Comparison of ENCODE assay signal across 21 cellular contexts in the genomic region with DNA sequence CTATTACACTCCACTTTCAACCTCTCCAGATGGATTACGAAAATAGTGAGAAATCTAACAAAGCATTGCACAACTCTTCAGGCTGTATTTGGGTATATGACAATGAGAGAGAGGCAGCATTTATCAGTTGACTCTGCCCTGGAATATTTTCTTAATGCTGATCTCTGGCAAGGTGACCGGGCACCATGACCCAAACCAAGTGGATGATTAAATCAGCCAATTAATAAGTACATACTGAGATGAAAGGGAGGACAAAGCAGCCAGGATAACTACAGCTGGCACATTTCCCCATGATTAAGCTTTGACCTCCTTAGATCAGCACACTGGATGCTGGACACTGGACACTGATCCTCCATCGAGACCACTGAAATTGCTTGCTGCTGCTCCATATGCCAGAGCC.
DNase-seq lines count a peak whose midpoint lies in the region; ATAC-seq and TF ChIP-seq lines count a peak whose summit lies in the region.
"Had no signal": no experiment of that assay in that cellular context is flagged by ENCODE, and none has a peak within 500 bp of the region (broad histone marks: within the 10 kb centered on the region; RNA-seq: fewer than 3 reads in every experiment).

No MANE protein-coding gene starts in this region.

- ATAC-seq in GM23338 (no peak), HG03565 (IDR thresholded peaks at IDR 0.05; ENCODE audit: unreplicated experiment) (no peak)
- ATAC-seq: GM12878 had no signal

- H3K4me1 Mint-ChIP-seq in GM23338 = no peaks in the 10 kb centered on the region
- H3K4me1 Mint-ChIP-seq: CD14-positive monocyte; CD8-positive, alpha-beta memory T cell had no signal

- H3K36me3 Mint-ChIP-seq in GM23338 (ENCODE audit: low read depth) = no peaks in the 10 kb centered on the region
- H3K36me3 Mint-ChIP-seq: CD14-positive monocyte; CD8-positive, alpha-beta memory T cell had no signal

- TF ChIP-seq RAD21 in liver (IDR thresholded peaks at IDR 0.05) = peak; percentile 65 to 70

- no peak overlapping the region for H3K4me2 ChIP-seq in GM23338
- H3K4me2 ChIP-seq: BLaER1 treated with 17β-estradiol and CSF1 and Interleukin-3, amounts not matched to agents 10 nM and 100 nM had no signal

- H3K27me3 Mint-ChIP-seq in GM23338 (ENCODE audit: insufficient read depth, low read depth, poor library complexity) = peaks cover 3% of the 10 kb centered on the region
- H3K27me3 Mint-ChIP-seq: CD4-positive, alpha-beta T cell had no signal

- no peaks in the 10 kb centered on the region for H3K9me3 Mint-ChIP-seq in GM23338
- H3K9me3 Mint-ChIP-seq: CD4-positive, alpha-beta T cell had no signal

- H3K36me3 ChIP-seq in GM23338 (ENCODE audit: insufficient read depth) = no peaks in the 10 kb centered on the region
- H3K36me3 ChIP-seq in liver (ENCODE audit: control insufficient read depth in 4 of 4, insufficient read depth in 3 of 4, low read depth in 1 of 4, low read length in 3 of 4) = no peaks in the 10 kb centered on the region
- H3K36me3 ChIP-seq: BE2C; BLaER1 treated with 17β-estradiol and CSF1 and Interleukin-3, amounts not matched to agents 10 nM and 100 nM; HAP-1 had no signal

- no peaks in the 10 kb centered on the region for H3F3A ChIP-seq in GM23338 (replicated peaks; ENCODE audit: low read depth)

- H3K27ac ChIP-seq in GM23338 (ENCODE audit: low read depth) (no peak overlapping the region), liver (ENCODE audit: low read depth in 1 of 2, low read length in 2 of 2) (peak overlapping the region; percentile 78 to 82)
- H3K27ac ChIP-seq: 22Rv1; BLaER1 treated with 17β-estradiol and CSF1 and Interleukin-3, amounts not matched to agents 10 nM and 100 nM had no signal

- H3K9ac ChIP-seq in liver (ENCODE audit: low read depth in 1 of 2, low read length in 2 of 2) = no peak overlapping the region
- H3K9ac ChIP-seq: BLaER1 treated with 17β-estradiol and CSF1 and Interleukin-3, amounts not matched to agents 10 nM and 100 nM had no signal

- H3K4me1 ChIP-seq in GM23338 (ENCODE audit: insufficient read depth) (no peaks in the 10 kb centered on the region), liver (ENCODE audit: control insufficient read depth in 4 of 4, insufficient read depth in 4 of 4, low read length in 3 of 4) (peaks cover 5 to 36% (median 26%) of the 10 kb centered on the region in 4 donors)
- H3K4me1 ChIP-seq: BLaER1 treated with 17β-estradiol and CSF1 and Interleukin-3, amounts not matched to agents 10 nM and 100 nM; HAP-1 had no signal

- in situ Hi-C loops in KBM-7 (cut with MboI; ENCODE audit: low pct_unique_long_range_greater_than_20kb, low sequenced_read_pairs) = no loop called here

- H3K79me2 ChIP-seq in GM23338 (replicated peaks; ENCODE audit: insufficient read depth) = no peaks in the 10 kb centered on the region

- no peaks in the 10 kb centered on the region for H4K20me1 ChIP-seq in GM23338 (replicated peaks; ENCODE audit: insufficient read depth)
- H4K20me1 ChIP-seq: BLaER1 treated with 17β-estradiol and CSF1 and Interleukin-3, amounts not matched to agents 10 nM and 100 nM had no signal

- H3K9me3 ChIP-seq in liver (ENCODE audit: control insufficient read depth in 4 of 4, low read length in 3 of 4) = no peaks in the 10 kb centered on the region
- H3K9me3 ChIP-seq: BE2C; BLaER1 treated with 17β-estradiol and CSF1 and Interleukin-3, amounts not matched to agents 10 nM and 100 nM; HAP-1 had no signal

- 47% methylated on average over 3 of the region's 3 CpGs for WGBS in liver

- DNase-seq in GM23338 (ENCODE audit: low spot score) = no peak
- DNase-seq in left kidney (ENCODE audit: low read depth, low spot score) = peak; percentile 12
- DNase-seq in KBM-7 = no peak
- DNase-seq in T1000 (lab: John Stamatoyannopoulos, UW) = no peak
- DNase-seq: AML-193; BE2C; CD4-positive, alpha-beta T cell; CD8-positive, alpha-beta memory T cell; DMS 273 treated with DMSO at 0.1 percent for 48 hours; DMS79; EL; GDM1; GOT3; HFFc6 had no signal

- 0 out of 2 replicates have a peak, but pooled peaks cover 13% of the 10 kb centered on the region for H3K9me2 ChIP-seq in GM23338 (ENCODE audit: insufficient read depth)

- H3K4me3 ChIP-seq in GM23338 = no peak overlapping the region
- H3K4me3 ChIP-seq in liver (ENCODE audit: low read depth in 1 of 3, low read length in 3 of 3) = no peak overlapping the region
- H3K4me3 ChIP-seq: BLaER1 treated with 17β-estradiol and CSF1 and Interleukin-3, amounts not matched to agents 10 nM and 100 nM; GM12878; HAP-1 had no signal

- H2AFZ ChIP-seq in GM23338 = peak overlapping the region; percentile 40; the same call in 1 of the 2 replicates

- no peaks in the 10 kb centered on the region for H3K27me3 ChIP-seq in GM23338 (ENCODE audit: insufficient read depth)
- no peaks in the 10 kb centered on the region for H3K27me3 ChIP-seq in liver (ENCODE audit: control insufficient read depth in 4 of 4, insufficient read depth in 4 of 4, low read length in 3 of 4)
- H3K27me3 ChIP-seq: BE2C; BLaER1 treated with 17β-estradiol and CSF1 and Interleukin-3, amounts not matched to agents 10 nM and 100 nM had no signal

- TF ChIP-seq CTCF in GM23338 (conservative IDR thresholded peaks at IDR 0.05; ENCODE audit: low read depth in 2 of 2) (no peak), liver (IDR thresholded peaks at IDR 0.05; ENCODE audit: low read depth, low read length, missing input control) (no peak)

- H3K27ac Mint-ChIP-seq in GM23338 = no peak overlapping the region
- H3K27ac Mint-ChIP-seq: CD14-positive monocyte; CD4-positive, alpha-beta T cell; CD8-positive, alpha-beta memory T cell; HFFc6 had no signal

- no peak overlapping the region for H3K4me3 Mint-ChIP-seq in GM23338
- H3K4me3 Mint-ChIP-seq: CD14-positive monocyte; CD4-positive, alpha-beta T cell; CD8-positive, alpha-beta memory T cell; HFFc6 had no signal

TF ChIP-seq in GM23338, 12 proteins besides CTCF, POLR2A, EP300 and RAD21 (continues in another document):
- TF ChIP-seq CREB1 (CRISPR knock-in tag; IDR thresholded peaks at IDR 0.05; ENCODE audit: low read depth) = no peak
- TF ChIP-seq, protein P1, sequence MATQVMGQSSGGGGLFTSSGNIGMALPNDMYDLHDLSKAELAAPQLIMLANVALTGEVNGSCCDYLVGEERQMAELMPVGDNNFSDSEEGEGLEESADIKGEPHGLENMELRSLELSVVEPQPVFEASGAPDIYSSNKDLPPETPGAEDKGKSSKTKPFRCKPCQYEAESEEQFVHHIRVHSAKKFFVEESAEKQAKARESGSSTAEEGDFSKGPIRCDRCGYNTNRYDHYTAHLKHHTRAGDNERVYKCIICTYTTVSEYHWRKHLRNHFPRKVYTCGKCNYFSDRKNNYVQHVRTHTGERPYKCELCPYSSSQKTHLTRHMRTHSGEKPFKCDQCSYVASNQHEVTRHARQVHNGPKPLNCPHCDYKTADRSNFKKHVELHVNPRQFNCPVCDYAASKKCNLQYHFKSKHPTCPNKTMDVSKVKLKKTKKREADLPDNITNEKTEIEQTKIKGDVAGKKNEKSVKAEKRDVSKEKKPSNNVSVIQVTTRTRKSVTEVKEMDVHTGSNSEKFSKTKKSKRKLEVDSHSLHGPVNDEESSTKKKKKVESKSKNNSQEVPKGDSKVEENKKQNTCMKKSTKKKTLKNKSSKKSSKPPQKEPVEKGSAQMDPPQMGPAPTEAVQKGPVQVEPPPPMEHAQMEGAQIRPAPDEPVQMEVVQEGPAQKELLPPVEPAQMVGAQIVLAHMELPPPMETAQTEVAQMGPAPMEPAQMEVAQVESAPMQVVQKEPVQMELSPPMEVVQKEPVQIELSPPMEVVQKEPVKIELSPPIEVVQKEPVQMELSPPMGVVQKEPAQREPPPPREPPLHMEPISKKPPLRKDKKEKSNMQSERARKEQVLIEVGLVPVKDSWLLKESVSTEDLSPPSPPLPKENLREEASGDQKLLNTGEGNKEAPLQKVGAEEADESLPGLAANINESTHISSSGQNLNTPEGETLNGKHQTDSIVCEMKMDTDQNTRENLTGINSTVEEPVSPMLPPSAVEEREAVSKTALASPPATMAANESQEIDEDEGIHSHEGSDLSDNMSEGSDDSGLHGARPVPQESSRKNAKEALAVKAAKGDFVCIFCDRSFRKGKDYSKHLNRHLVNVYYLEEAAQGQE (IDR thresholded peaks at IDR 0.05; ENCODE audit: unreplicated experiment) = no peak

TF ChIP-seq in liver, 16 proteins besides CTCF, POLR2A, EP300 and RAD21 (continues in another document):
- TF ChIP-seq, protein P1 (IDR thresholded peaks at IDR 0.05) = peak; percentile 88
- TF ChIP-seq HNF4G (IDR thresholded peaks at IDR 0.05) (peak; percentile 39), EGR1 (IDR thresholded peaks at IDR 0.05; ENCODE audit: low read depth in 2 of 2) (peak in 1 of 2 donors; percentile 45), RXRA (IDR thresholded peaks at IDR 0.05) (peak; percentile 86 to 94), NR2F2 (IDR thresholded peaks at IDR 0.05) (peak; percentile 45), GABPA (IDR thresholded peaks at IDR 0.05 in 1 of 2, conservative IDR thresholded peaks at IDR 0.05 in 1 of 2) (peak in 1 of 2 donors; percentile 29), FOXA2 (IDR thresholded peaks at IDR 0.05) (peak; percentile 79)
- TF ChIP-seq, protein P2, sequence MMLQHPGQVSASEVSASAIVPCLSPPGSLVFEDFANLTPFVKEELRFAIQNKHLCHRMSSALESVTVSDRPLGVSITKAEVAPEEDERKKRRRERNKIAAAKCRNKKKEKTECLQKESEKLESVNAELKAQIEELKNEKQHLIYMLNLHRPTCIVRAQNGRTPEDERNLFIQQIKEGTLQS (IDR thresholded peaks at IDR 0.05) = peak; percentile 81
